In genomic region chr17:3772764-3773163, GRCh38 we compare ENCODE assay signal across 17 cellular contexts. TPM values are rescaled to one million over a fixed set of nuclear protein-coding genes. Genes with fewer than 3 reads are reported as not detected.
DNase-seq lines count a peak whose midpoint lies in the region; ATAC-seq, FAIRE-seq and TF ChIP-seq lines count a peak whose summit lies in the region.
"Had no signal": no experiment of that assay in that cellular context is flagged by ENCODE, and none has a peak within 500 bp of the region (broad histone marks: within the 10 kb centered on the region; RNA-seq: fewer than 3 reads in every experiment).

No MANE protein-coding gene starts in this region.

- H3K27ac ChIP-seq in HCT116 (ENCODE audit: low read depth, low read length) (no peak overlapping the region), kidney (ENCODE audit: low read depth in 2 of 2, low read length in 2 of 2) (no peak overlapping the region), gastrocnemius medialis (no peak overlapping the region), brain microvascular endothelial cell (no peak overlapping the region)

- CTCF ChIA-PET in HCT116 (lab: Charles Lee) = interaction anchor here (2.0 kb wide), 1 partner anchor 35 kb away, joined by 12 read pairs; no protein-coding TSS in a partner anchor

- H3K4me1 ChIP-seq in HCT116 (ENCODE audit: control insufficient read depth in 1 of 2, insufficient read depth in 2 of 2, low read length in 2 of 2) = peaks cover 0 to 15% of the 10 kb centered on the region in 2 experiments; a peak in 2 of 4 replicates
- H3K4me1 ChIP-seq in kidney (ENCODE audit: control insufficient read depth in 1 of 2, insufficient read depth in 1 of 2, low read depth in 1 of 2, low read length in 2 of 2) = no peaks in the 10 kb centered on the region
- H3K4me1 ChIP-seq in gastrocnemius medialis = no peaks in the 10 kb centered on the region

- H2AFZ ChIP-seq in HCT116 (ENCODE audit: low read depth, low read length, poor library complexity, severe bottlenecking) = no peak overlapping the region

- H3K9me3 ChIP-seq in HCT116 (ENCODE audit: control insufficient read depth in 1 of 2, insufficient read depth in 1 of 2, low read depth in 1 of 2, low read length in 2 of 2) = no peaks in the 10 kb centered on the region
- H3K9me3 ChIP-seq in kidney (ENCODE audit: control insufficient read depth in 1 of 2, low read length in 2 of 2) = no peaks in the 10 kb centered on the region
- no peaks in the 10 kb centered on the region for H3K9me3 ChIP-seq in gastrocnemius medialis
- H3K9me3 ChIP-seq: MG63 had no signal

- H3K27me3 ChIP-seq in HCT116 (ENCODE audit: insufficient read depth, low read length) = no peaks in the 10 kb centered on the region
- H3K27me3 ChIP-seq in gastrocnemius medialis = no peaks in the 10 kb centered on the region
- no peaks in the 10 kb centered on the region for H3K27me3 ChIP-seq in brain microvascular endothelial cell (replicated peaks)
- H3K27me3 ChIP-seq: MG63 had no signal

- H3K4me3 ChIP-seq in HCT116 (replicated peaks in 1 of 2; ENCODE audit: low read depth in 1 of 2, low read length in 2 of 2) (no peak overlapping the region), choroid plexus epithelial cell (ENCODE audit: low read depth, low read length) (no peak overlapping the region), kidney (ENCODE audit: low read length in 2 of 2) (no peak overlapping the region), gastrocnemius medialis (no peak overlapping the region), brain microvascular endothelial cell (ENCODE audit: low read depth, low read length) (no peak overlapping the region)
- H3K4me3 ChIP-seq: MG63 had no signal

- no peaks in the 10 kb centered on the region for H3K36me3 ChIP-seq in HCT116 (ENCODE audit: control insufficient read depth in 1 of 2, insufficient read depth in 2 of 2, low read length in 2 of 2)
- no peaks in the 10 kb centered on the region for H3K36me3 ChIP-seq in kidney (ENCODE audit: control insufficient read depth in 1 of 2, insufficient read depth in 2 of 2, low read length in 2 of 2)
- no peaks in the 10 kb centered on the region for H3K36me3 ChIP-seq in gastrocnemius medialis
- H3K36me3 ChIP-seq in brain microvascular endothelial cell (replicated peaks) = no peaks in the 10 kb centered on the region
- H3K36me3 ChIP-seq: MG63 had no signal

- in situ Hi-C loops in gastrocnemius medialis (cut with MboI; ENCODE audit: low sequenced_read_pairs in 4 of 4) (no loop called here), brain microvascular endothelial cell (cut with HindIII; ENCODE audit: low pct_ligation_motif_present, low sequenced_read_pairs) (no loop called here)

- peak; percentile 69 for ATAC-seq in HCT116
- no peak for ATAC-seq in HG03354 (IDR thresholded peaks at IDR 0.05; ENCODE audit: poor library complexity, severe bottlenecking, unreplicated experiment)
- no peak for ATAC-seq in gastrocnemius medialis

- H3K9ac ChIP-seq in HCT116 (ENCODE audit: low read length) = no peak overlapping the region
- H3K9ac ChIP-seq in kidney (ENCODE audit: low read length in 2 of 2) = no peak overlapping the region

- no peak overlapping the region for H3K4me2 ChIP-seq in HCT116 (ENCODE audit: low read length)

- TF ChIP-seq POLR2A in HCT116 (IDR thresholded peaks at IDR 0.05; ENCODE audit: borderline replicate concordance, extremely low read depth, insufficient read depth, insufficient read length) (no peak), GM12892 (IDR thresholded peaks at IDR 0.05; ENCODE audit: low read depth, low read length) (no peak), gastrocnemius medialis (IDR thresholded peaks at IDR 0.05) (no peak)

- TF ChIP-seq RAD21 in HCT116 (IDR thresholded peaks at IDR 0.05; ENCODE audit: low read depth) = no peak

- POLR2A ChIA-PET in HCT116 (lab: Charles Lee) = no interaction called here

- RAD21 ChIA-PET in HCT116 (lab: Charles Lee; ENCODE audit: low non-redundant PET in 1 of 2, low total read pairs in 2 of 2, uncharacterized antibody in 2 of 2, unreplicated experiment in 2 of 2) = no interaction called here

- FAIRE-seq in kidney (lab: Jason Lieb, UNC) (no peak), GM12892 (lab: Jason Lieb, UNC) (no peak)

- DNase-seq in ELF-1 (ENCODE audit: low read depth, low spot score) = peak; percentile 56
- DNase-seq in HCT116 (ENCODE audit: low read depth, low spot score) = no peak
- DNase-seq in choroid plexus epithelial cell (ENCODE audit: low read depth) = no peak
- DNase-seq in kidney = peak; percentile 40
- no peak for DNase-seq in GM12892 (ENCODE audit: insufficient read length)
- no peak for DNase-seq in gastrocnemius medialis
- no peak for DNase-seq in brain microvascular endothelial cell
- DNase-seq: AML-193; CD4-positive, CD25-positive, alpha-beta regulatory T cell; DMS79; GDM1; KG1; NCI-H1092 treated with DMSO at 0.1 percent for 48 hours; NCI-H1694 treated with DMSO at 0.1 percent for 48 hours; NCI-H446 had no signal

- intact Hi-C loops in HCT116 (cut with micrococcal nuclease) = no loop called here
- intact Hi-C loops in kidney (cut with DNase I) = no loop called here
- intact Hi-C loops in gastrocnemius medialis (cut with DNase I; ENCODE audit: low total_unique reads) = no loop called here

- TF ChIP-seq CTCF in HCT116 (IDR thresholded peaks at IDR 0.05 in 2 of 3, conservative IDR thresholded peaks at IDR 0.05 in 1 of 3; ENCODE audit: borderline replicate concordance in 1 of 3, insufficient read depth in 1 of 3, low read depth in 2 of 3, low read length in 2 of 3) (peak in 1 of 3 experiments; percentile 28; a peak in 1 of 6 replicates), choroid plexus epithelial cell (conservative IDR thresholded peaks at IDR 0.05; ENCODE audit: low read depth, low read length) (peak; percentile 13), kidney (IDR thresholded peaks at IDR 0.05; ENCODE audit: borderline replicate concordance, extremely low read depth, insufficient read depth) (no peak), gastrocnemius medialis (IDR thresholded peaks at IDR 0.05 in 4 of 5, conservative IDR thresholded peaks at IDR 0.05 in 1 of 5) (no peak), brain microvascular endothelial cell (IDR thresholded peaks at IDR 0.05; ENCODE audit: low read depth, low read length, missing control alignments) (no peak)

- no peaks in the 10 kb centered on the region for H3K79me2 ChIP-seq in HCT116 (ENCODE audit: insufficient read depth, low read length)

- H4K20me1 ChIP-seq in HCT116 (ENCODE audit: insufficient read depth) = no peaks in the 10 kb centered on the region

- no peaks in the 10 kb centered on the region for H3K9me2 ChIP-seq in HCT116 (ENCODE audit: insufficient read depth)

- BruUV-seq in HCT116 (replicated peaks; lab: Mats Ljungman, UMichigan) = no TSS peak

TF ChIP-seq in HCT116, 20 proteins besides CTCF, POLR2A, EP300 and RAD21:
- TF ChIP-seq SP1 (IDR thresholded peaks at IDR 0.05; ENCODE audit: low read depth) = no peak
- no peak for TF ChIP-seq TCF7L2 (IDR thresholded peaks at IDR 0.05; ENCODE audit: borderline replicate concordance, extremely low read depth, insufficient read depth, insufficient read length)
- TF ChIP-seq SRF (IDR thresholded peaks at IDR 0.05; ENCODE audit: low read depth) = no peak

RNA-seq across cellular contexts. Expression of gene ITGAE, which starts 28.2 kb away (rescaled TPM):
- 19.9 TPM for total RNA-seq in HCT116 (2021; ENCODE audit: unreplicated experiment)
- 33.2 and 38.5 TPM in 2 replicates for polyA plus RNA-seq in HCT116 (2012)
- 16.5 TPM for total RNA-seq in kidney
- 46.3 TPM for polyA plus RNA-seq in kidney (ENCODE audit: insufficient read depth, low read depth, low replicate concordance)
- polyA plus RNA-seq in GM12892 (2012; ENCODE audit: missing spikeins) = 23.4 TPM
- 10 to 100 TPM; 10.8 to 25.0 (median 23.5) TPM for total RNA-seq in gastrocnemius medialis

RNA-seq across cellular contexts. Expression of gene HASPIN, which starts 49.1 kb away (rescaled TPM):
- total RNA-seq in HCT116 (2021; ENCODE audit: unreplicated experiment) = 19.6 TPM
- 5.8 and 8.6 TPM in 2 replicates for polyA plus RNA-seq in HCT116 (2012)
- 0.38 TPM for total RNA-seq in kidney
- polyA plus RNA-seq in kidney (ENCODE audit: insufficient read depth, low read depth, low replicate concordance) = not detected
- 4.7 TPM for polyA plus RNA-seq in GM12892 (2012; ENCODE audit: missing spikeins)
- total RNA-seq in gastrocnemius medialis = 1 to 10 TPM in 1 of 4 donors, under 1 TPM in 3; 0.20 to 1.3 (median 0.24) TPM

Comparison
In these comparisons a context has a peak if more than half of its experiments do, and no peak if none do; other contexts are left out.
1. DNase-seq: peak in ELF-1 (single experiment) and kidney (single experiment); none in HCT116 (single experiment), choroid plexus epithelial cell (single experiment), GM12892 (single experiment), gastrocnemius medialis (0 of 2) and brain microvascular endothelial cell (single experiment).